Comparison of ENCODE assay signal across 8 cellular contexts in the genomic region with DNA sequence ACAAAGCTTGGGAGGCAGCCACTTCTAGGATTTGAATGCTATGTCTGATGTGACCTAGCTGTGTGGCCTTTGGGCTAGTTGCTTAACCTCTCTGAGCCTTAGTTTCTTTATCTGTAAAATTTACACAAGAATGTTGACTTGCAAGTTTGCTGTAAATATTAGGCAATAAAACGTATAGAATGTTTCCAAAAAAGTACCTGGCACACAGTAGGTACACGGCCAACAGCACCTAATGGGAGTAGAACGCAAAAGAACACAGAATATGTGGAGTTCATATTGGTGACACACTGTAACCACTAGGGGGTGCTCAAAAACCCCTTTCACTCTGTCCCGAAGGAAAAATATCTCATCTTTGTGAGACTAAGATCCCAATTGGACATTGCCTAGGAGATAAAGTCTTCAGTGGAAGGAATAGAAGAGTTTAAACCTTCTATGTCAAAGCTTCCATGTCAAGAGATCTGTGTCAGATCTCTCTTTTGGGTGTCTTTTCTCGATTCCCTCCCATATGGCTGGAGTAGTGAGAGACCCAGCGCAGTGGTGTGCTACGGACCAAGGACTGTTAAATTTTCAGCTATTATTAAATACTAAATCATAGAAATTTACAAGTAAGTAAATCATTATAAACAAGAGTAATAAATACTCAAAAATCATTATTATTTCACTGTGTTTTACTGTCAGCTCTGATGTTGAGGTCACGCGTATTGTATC.
A peak's percentile ranks its signal among the peaks of the same experiment; 100 is the strongest.
DNase-seq lines count a peak whose midpoint lies in the region; ATAC-seq, FAIRE-seq and TF ChIP-seq lines count a peak whose summit lies in the region.

No MANE protein-coding gene starts in this region.

- no peaks in the 10 kb centered on the region for H3K4me1 ChIP-seq in kidney (ENCODE audit: control insufficient read depth in 1 of 2, insufficient read depth in 1 of 2, low read depth in 1 of 2, low read length in 2 of 2)

- no peak for FAIRE-seq in kidney (lab: Jason Lieb, UNC)

- H3K9ac ChIP-seq in kidney (ENCODE audit: low read length in 2 of 2) = no peak overlapping the region

- no peaks in the 10 kb centered on the region for H3K9me3 ChIP-seq in kidney (ENCODE audit: control insufficient read depth in 1 of 2, low read length in 2 of 2)

- H3K27ac Mint-ChIP-seq in activated naive CD4-positive, alpha-beta T cell treated with anti-CD3 and anti-CD28 coated beads, Interleukin-2, amount 50 U/mL, for 72 hours = no peak overlapping the region
- H3K27ac Mint-ChIP-seq in activated T-helper 17 cell treated with anti-CD3 and anti-CD28 coated beads, Interleukin-2, amount 50 U/mL, for 72 hours = no peak overlapping the region

- H3K4me1 Mint-ChIP-seq in activated T-helper 17 cell treated with anti-CD3 and anti-CD28 coated beads, Interleukin-2, amount 50 U/mL, for 72 hours = no peaks in the 10 kb centered on the region

- peaks cover 26% of the 10 kb centered on the region for H3K27me3 Mint-ChIP-seq in activated T-helper 17 cell treated with anti-CD3 and anti-CD28 coated beads, Interleukin-2, amount 50 U/mL, for 72 hours

- no peak overlapping the region for H3K27ac ChIP-seq in kidney (ENCODE audit: low read depth in 2 of 2, low read length in 2 of 2)

- peak; percentile 43 to 47 for ATAC-seq in activated naive CD4-positive, alpha-beta T cell treated with anti-CD3 and anti-CD28 coated beads, Interleukin-2, amount 50 U/mL, for 72 hours
- ATAC-seq in HG03342 (IDR thresholded peaks at IDR 0.05; ENCODE audit: unreplicated experiment) (peak; percentile 72), GM21528 (IDR thresholded peaks at IDR 0.05; ENCODE audit: low FRiP score, unreplicated experiment) (no peak)
- peak; percentile 32 for ATAC-seq in activated T-helper 17 cell treated with anti-CD3 and anti-CD28 coated beads, Interleukin-2, amount 50 U/mL, for 72 hours (replicated peaks)

- intact Hi-C loops in kidney (cut with DNase I) = no loop called here

- H3K36me3 ChIP-seq in kidney (ENCODE audit: control insufficient read depth in 1 of 2, insufficient read depth in 2 of 2, low read length in 2 of 2) = no peaks in the 10 kb centered on the region

- H3K4me3 Mint-ChIP-seq in activated T-helper 17 cell treated with anti-CD3 and anti-CD28 coated beads, Interleukin-2, amount 50 U/mL, for 72 hours = no peak overlapping the region

- TF ChIP-seq CTCF in kidney (IDR thresholded peaks at IDR 0.05; ENCODE audit: borderline replicate concordance, extremely low read depth, insufficient read depth) = peak; percentile 34

- H3K4me3 ChIP-seq in kidney (ENCODE audit: low read length in 2 of 2) = no peak overlapping the region

- DNase-seq in activated naive CD4-positive, alpha-beta T cell treated with anti-CD3 and anti-CD28 coated beads, Interleukin-2, amount 50 U/mL, for 72 hours (ENCODE audit: low spot score in 2 of 2) = peak in 1 of 2 donors; percentile 23
- DNase-seq in activated naive CD4-positive, alpha-beta T cell treated with anti-CD3 and anti-CD28 coated beads, Interleukin-2, amount 50 U/mL, for 16 hours = no peak
- DNase-seq in kidney (no peak), KG1 (lab: John Stamatoyannopoulos, UW) (no peak), NCI-H187 (lab: John Stamatoyannopoulos, UW) (no peak)

- H3K9me3 Mint-ChIP-seq in activated naive CD4-positive, alpha-beta T cell treated with anti-CD3 and anti-CD28 coated beads, Interleukin-2, amount 50 U/mL, for 72 hours = no peaks in the 10 kb centered on the region
- H3K9me3 Mint-ChIP-seq in activated T-helper 17 cell treated with anti-CD3 and anti-CD28 coated beads, Interleukin-2, amount 50 U/mL, for 72 hours = no peaks in the 10 kb centered on the region

- no peaks in the 10 kb centered on the region for H3K36me3 Mint-ChIP-seq in activated naive CD4-positive, alpha-beta T cell treated with anti-CD3 and anti-CD28 coated beads, Interleukin-2, amount 50 U/mL, for 72 hours
- H3K36me3 Mint-ChIP-seq in activated T-helper 17 cell treated with anti-CD3 and anti-CD28 coated beads, Interleukin-2, amount 50 U/mL, for 72 hours (ENCODE audit: low read depth) = no peaks in the 10 kb centered on the region
